8 cellular contexts compared by ENCODE assay signal in the genomic region with DNA sequence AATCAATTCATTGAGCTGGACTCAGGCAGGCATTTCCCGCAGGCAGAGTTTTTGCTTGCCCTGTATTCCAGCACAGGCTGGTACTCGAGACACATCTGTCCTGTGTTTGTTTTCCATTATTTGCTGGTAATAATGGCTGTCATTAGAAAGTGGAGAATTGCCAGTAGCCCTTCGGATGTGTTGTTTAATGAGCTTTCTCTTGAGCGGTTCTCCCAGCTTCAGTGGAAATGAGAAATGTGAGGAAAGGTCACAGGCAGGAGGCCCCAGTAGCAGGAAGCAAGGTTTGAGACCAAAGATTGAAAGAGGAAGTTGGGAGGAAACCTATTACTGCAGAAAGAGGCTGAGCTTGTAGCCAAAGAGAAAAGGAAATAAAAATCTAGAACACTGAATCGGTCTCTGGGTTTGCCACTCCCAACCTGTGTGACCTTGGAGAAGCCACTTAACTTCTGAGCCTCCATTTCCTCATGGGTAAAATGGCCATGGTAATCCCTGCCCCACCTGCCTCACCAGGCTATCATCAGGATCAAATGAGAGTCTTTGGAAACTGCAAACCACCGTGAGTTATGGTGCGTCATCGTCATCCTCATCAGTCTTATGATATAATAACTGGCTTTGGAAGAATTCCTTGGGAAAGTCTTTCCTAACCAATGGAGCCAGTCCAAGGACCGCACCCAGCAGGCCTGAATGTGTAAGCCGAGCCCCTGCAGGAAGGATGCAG.
DNase-seq lines count a peak whose midpoint lies in the region; ATAC-seq and TF ChIP-seq lines count a peak whose summit lies in the region.

No MANE protein-coding gene starts in this region.

- H4K20me1 ChIP-seq in Karpas-422 (ENCODE audit: insufficient read depth, low read depth, low read length) (peaks cover 14% of the 10 kb centered on the region; the same call in 1 of the 2 replicates), SU-DHL-6 (ENCODE audit: low read depth, low read length) (no peaks in the 10 kb centered on the region)

- no peak for TF ChIP-seq POLR2A in esophagus squamous epithelium (IDR thresholded peaks at IDR 0.05)

- H3K9me3 ChIP-seq in Karpas-422 (ENCODE audit: low read length) (no peaks in the 10 kb centered on the region), SU-DHL-6 (ENCODE audit: insufficient read depth, low read length) (no peaks in the 10 kb centered on the region), esophagus squamous epithelium (no peaks in the 10 kb centered on the region)

- peaks cover 75% of the 10 kb centered on the region for H3K4me1 Mint-ChIP-seq in CD14-positive monocyte

- peak overlapping the region; percentile 77 for H3K27ac ChIP-seq in Karpas-422 (ENCODE audit: low read length)
- H3K27ac ChIP-seq in SU-DHL-6 (ENCODE audit: low read depth, low read length), result peak overlapping the region; percentile 48
- H3K27ac ChIP-seq in esophagus squamous epithelium, result peak overlapping the region; percentile 80 to 90 (median 85)

- H2AFZ ChIP-seq in Karpas-422 (ENCODE audit: low read length) (0 out of 2 replicates have a peak overlapping the region, but pooled peaks have one; percentile 16), SU-DHL-6 (ENCODE audit: low read depth, low read length, severe bottlenecking) (peak overlapping the region; percentile 78)

- no peaks in the 10 kb centered on the region for H3K27me3 ChIP-seq in Karpas-422 (ENCODE audit: low read length)
- H3K27me3 ChIP-seq in SU-DHL-6 (ENCODE audit: low read length), result no peaks in the 10 kb centered on the region
- H3K27me3 ChIP-seq in esophagus squamous epithelium, result no peaks in the 10 kb centered on the region

- H3K4me1 ChIP-seq in Karpas-422 (ENCODE audit: low read length) (peaks cover 54% of the 10 kb centered on the region), esophagus squamous epithelium (peaks cover 38 to 74% (median 38%) of the 10 kb centered on the region in 3 donors)

- peak overlapping the region; percentile 49 to 76 for H3K4me3 Mint-ChIP-seq in CD14-positive monocyte

- ATAC-seq in HG03135 (IDR thresholded peaks at IDR 0.05; ENCODE audit: unreplicated experiment), result no peak

- TF ChIP-seq CTCF in CD14-positive monocyte (IDR thresholded peaks at IDR 0.05), result no peak
- no peak for TF ChIP-seq CTCF in SU-DHL-6 (IDR thresholded peaks at IDR 0.05; ENCODE audit: insufficient read depth, low read length, poor library complexity, severe bottlenecking)
- TF ChIP-seq CTCF in esophagus squamous epithelium (IDR thresholded peaks at IDR 0.05), result no peak

- H3K9me2 ChIP-seq in Karpas-422 (replicated peaks; ENCODE audit: insufficient read depth, low read length) (no peaks in the 10 kb centered on the region), SU-DHL-6 (replicated peaks; ENCODE audit: insufficient read depth, low read length) (no peaks in the 10 kb centered on the region)

- H3K36me3 Mint-ChIP-seq in CD14-positive monocyte, result peaks cover 39 to 56% of the 10 kb centered on the region in 2 donors

- no peak overlapping the region for H3K4me3 ChIP-seq in Karpas-422 (ENCODE audit: low read length)
- no peak overlapping the region for H3K4me3 ChIP-seq in SU-DHL-6 (ENCODE audit: insufficient read depth, low read length, poor library complexity, severe bottlenecking)
- H3K4me3 ChIP-seq in esophagus squamous epithelium, result no peak overlapping the region

- intact Hi-C loops in CD14-positive monocyte (cut with micrococcal nuclease) (loop anchor here in 1 of 2 donors (5.0 kb wide), 1 partner anchor 37 kb away; no protein-coding TSS in a partner anchor), esophagus squamous epithelium (cut with DNase I) (no loop called here)

- H3K36me3 ChIP-seq in Karpas-422 (ENCODE audit: insufficient read depth, low read length) (peaks cover 25% of the 10 kb centered on the region), SU-DHL-6 (ENCODE audit: low read length) (no peaks in the 10 kb centered on the region), esophagus squamous epithelium (peaks cover 3 to 86% (median 7%) of the 10 kb centered on the region in 3 donors)

- 25 to 33% methylated on average over 7 to 8 of the region's 10 CpGs for WGBS in esophagus squamous epithelium, 2 donors

- peak overlapping the region; percentile 85 to 96 (median 93) for H3K27ac Mint-ChIP-seq in CD14-positive monocyte

- H3K79me2 ChIP-seq in Karpas-422 (ENCODE audit: low read length), result peaks cover 91% of the 10 kb centered on the region
- H3K79me2 ChIP-seq in SU-DHL-6 (ENCODE audit: insufficient read depth, low read length), result no peaks in the 10 kb centered on the region

- H3K27me3 Mint-ChIP-seq in CD14-positive monocyte (ENCODE audit: low read depth in 3 of 3), result peaks cover 0 to 4% (median 0%) of the 10 kb centered on the region in 3 donors

- H3K9ac ChIP-seq in Karpas-422 (ENCODE audit: low read length) (peak overlapping the region; percentile 47), SU-DHL-6 (ENCODE audit: low read length) (peak overlapping the region; percentile 22; the same call in 1 of the 2 replicates)

- H3F3A ChIP-seq in SU-DHL-6 (ENCODE audit: insufficient read depth), result no peaks in the 10 kb centered on the region

- H3K4me2 ChIP-seq in Karpas-422 (ENCODE audit: low read depth, low read length, poor library complexity, severe bottlenecking) (peak overlapping the region; percentile 53), SU-DHL-6 (ENCODE audit: low read depth, low read length, poor library complexity, severe bottlenecking) (peak overlapping the region; percentile 43)

- H3K9me3 Mint-ChIP-seq in CD14-positive monocyte, result peaks cover 3 to 9% (median 4%) of the 10 kb centered on the region in 7 donors

- DNase-seq in CD14-positive monocyte (ENCODE audit: low spot score) (no peak), Karpas-422 (peak; percentile 75), esophagus squamous epithelium (lab: John Stamatoyannopoulos, UW) (no peak), renal cortical epithelial cell (ENCODE audit: low read depth) (peak; percentile 67), cerebellum (ENCODE audit: low spot score) (no peak)
- DNase-seq in activated CD4-positive, CD25-positive, alpha-beta regulatory T cell (lab: John Stamatoyannopoulos, UW), result no peak

Comparison
In these comparisons a context has a peak if more than half of its experiments do, and no peak if none do; other contexts are left out.
1. DNase-seq: peak in Karpas-422 (single experiment) and renal cortical epithelial cell (single experiment); none in CD14-positive monocyte (single experiment), esophagus squamous epithelium (single experiment), cerebellum (single experiment) and activated CD4-positive, CD25-positive, alpha-beta regulatory T cell (0 of 4).
2. Peak in every context shown above with its lines, with median percentiles within 50 percentile points of each other: H3K27ac ChIP-seq.